Comparison of ENCODE assay signal across 8 cellular contexts in the genomic region with DNA sequence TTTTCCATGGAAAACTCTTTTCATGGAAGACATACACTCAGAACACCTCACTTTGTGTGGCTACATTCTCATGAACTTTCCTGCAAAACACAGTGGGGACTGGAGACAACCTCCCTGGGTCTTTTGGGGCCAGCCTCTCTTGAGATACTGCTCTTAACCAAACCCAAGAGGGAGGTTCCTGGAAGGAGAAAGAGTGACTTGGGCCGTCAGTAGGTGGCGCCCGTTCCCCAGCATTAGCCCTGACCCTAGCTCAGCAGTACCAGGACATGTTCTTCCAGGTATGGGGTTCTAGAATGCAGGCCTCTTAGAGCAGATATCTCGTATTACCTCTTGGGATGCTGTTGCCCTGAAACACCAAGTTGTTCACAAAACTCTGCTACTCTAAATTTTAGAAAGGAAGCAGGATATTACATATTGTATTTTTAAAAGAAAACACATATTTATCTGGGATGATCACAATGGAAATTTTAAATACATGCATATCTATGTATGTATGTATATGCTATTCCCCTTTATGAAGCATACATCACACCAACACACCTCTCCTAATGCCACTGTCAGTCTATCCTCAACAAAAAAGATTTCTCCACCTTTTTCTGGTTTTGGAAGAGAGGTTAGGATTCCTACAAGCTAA. TPM values are rescaled to one million over a fixed set of nuclear protein-coding genes. Genes with fewer than 3 reads are reported as not detected.
DNase-seq lines count a peak whose midpoint lies in the region; ATAC-seq and TF ChIP-seq lines count a peak whose summit lies in the region.

No MANE protein-coding gene starts in this region.

- no peak overlapping the region for H2AFZ ChIP-seq in GM23248

- H3F3A ChIP-seq in GM23248 (ENCODE audit: insufficient read depth), result peaks cover 10% of the 10 kb centered on the region; the same call in 1 of the 2 replicates

- no peaks in the 10 kb centered on the region for H3K9me2 ChIP-seq in GM23248 (ENCODE audit: insufficient read depth)

- no peak overlapping the region for H3K27ac ChIP-seq in GM23248

- no peaks in the 10 kb centered on the region for H4K20me1 ChIP-seq in GM23248 (ENCODE audit: insufficient read depth)

- H3K4me3 ChIP-seq in GM23248 (no peak overlapping the region), LNCaP clone FGC (ENCODE audit: low read depth, low read length) (no peak overlapping the region)

- H3K27me3 ChIP-seq in GM23248 (replicated peaks; ENCODE audit: insufficient read depth), result no peaks in the 10 kb centered on the region

- H3K4me2 ChIP-seq in GM23248 (ENCODE audit: unreplicated experiment), result no peak overlapping the region

- peak; percentile 91 for ATAC-seq in Right ventricle myocardium inferior

- DNase-seq in GDM1 (lab: John Stamatoyannopoulos, UW) (peak; percentile 54), GM23248 (peak; percentile 80), LNCaP clone FGC (ENCODE audit: low read depth) (peak; percentile 56), SK-MEL-5 (ENCODE audit: low read depth, low spot score) (peak; percentile 77), Right ventricle myocardium inferior (ENCODE audit: missing footprints) (peak; percentile 81), putamen (ENCODE audit: low spot score) (peak; percentile 61), GF-D8 (lab: John Stamatoyannopoulos, UW) (no peak)
- peak; percentile 24 to 69 (median 60) for DNase-seq in activated naive CD4-positive, alpha-beta T cell (lab: John Stamatoyannopoulos, UW)

- no peaks in the 10 kb centered on the region for H3K36me3 ChIP-seq in GM23248 (ENCODE audit: low read depth)

- H3K9me3 ChIP-seq in GM23248 (ENCODE audit: low read depth), result no peaks in the 10 kb centered on the region

- H3K9ac ChIP-seq in GM23248, result no peak overlapping the region

- peaks cover 26% of the 10 kb centered on the region for H3K4me1 ChIP-seq in GM23248 (ENCODE audit: insufficient read depth)

- peak; percentile 96 for TF ChIP-seq CTCF in LNCaP clone FGC (IDR thresholded peaks at IDR 0.05; ENCODE audit: control insufficient read depth, extremely low read depth, insufficient read depth)

- in situ Hi-C loops in GM23248 (cut with MboI), result no loop called here
- in situ Hi-C loops in SK-MEL-5 (cut with HindIII; ENCODE audit: low pct_unique_long_range_greater_than_20kb, low sequenced_read_pairs), result no loop called here

- intact Hi-C loops in Right ventricle myocardium inferior (cut with DNase I), result loop anchor here (1.0 to 2.0 kb wide), 2 partner anchors 24 to 51 kb away; no protein-coding TSS in a partner anchor

- no peaks in the 10 kb centered on the region for H3K79me2 ChIP-seq in GM23248 (ENCODE audit: insufficient read depth)

- 0 to 1% methylated on average over 4 of the region's 4 CpGs for WGBS in GM23248 (ENCODE audit: low coverage in 1 of 2, low lambda C conversion rate in 2 of 2, missing lambda C conversion rate in 2 of 2), 2 experiments

RNA-seq across cellular contexts. Expression of gene GLIS3, which starts 15.8 kb away (rescaled TPM):
- total RNA-seq in GM23248 (2014; rRNA removed; shearing (Covaris generic)), result 19.6 and 23.3 TPM in 2 replicates
- 4.9 and 6.2 TPM in 2 replicates for polyA plus RNA-seq in GM23248 (2016; fragmentation: Nextera tagmentation; extraction: Ambion mirVana)
- total RNA-seq in SK-MEL-5 (2014; rRNA removed; shearing (Covaris generic)), result 0.03 and 0.08 TPM in 2 replicates
- 0.01 TPM in 1 of 2 replicates, not detected in the other for polyA plus RNA-seq in SK-MEL-5 (2015; cell fraction: cytosol; rRNA removed)
- polyA plus RNA-seq in SK-MEL-5 (2015; cell fraction: nucleus; rRNA removed), result 6.2 TPM in 1 of 2 replicates, not detected in the other
- total RNA-seq in Right ventricle myocardium inferior, result 9.4 TPM
